1 cellular context compared by ENCODE assay signal in the genomic region with DNA sequence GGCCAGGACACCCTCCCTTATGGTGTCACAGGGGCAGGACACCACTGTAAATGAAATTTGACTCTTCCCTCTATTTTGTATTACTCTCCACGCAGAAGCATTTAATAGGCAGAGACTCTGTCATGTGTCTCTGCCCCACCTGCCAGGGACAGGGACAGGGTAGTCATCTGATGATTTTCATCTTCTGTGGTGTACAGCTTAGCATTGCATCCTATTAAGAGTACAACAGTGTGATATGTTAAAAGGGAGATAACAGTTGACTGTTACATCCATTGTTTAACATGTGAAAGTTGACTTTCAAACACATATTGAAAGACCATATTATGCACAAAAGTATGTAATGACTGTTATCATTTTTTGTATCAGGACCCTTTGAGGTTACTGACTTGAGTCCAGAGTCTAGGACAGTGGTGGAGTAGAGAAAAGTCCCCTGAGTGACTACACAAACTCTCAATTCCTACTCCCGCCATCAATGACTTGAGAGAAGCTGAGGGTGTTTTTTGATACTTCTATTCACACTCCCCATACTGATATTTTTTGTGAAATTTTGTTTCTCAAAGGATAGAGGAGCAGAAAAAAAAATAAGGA.
TF ChIP-seq lines count a peak whose summit lies in the region.

No MANE protein-coding gene starts in this region.

TF ChIP-seq in K562, 482 proteins besides CTCF, POLR2A, EP300 and RAD21 (continued from another document):
- TF ChIP-seq, protein P1, sequence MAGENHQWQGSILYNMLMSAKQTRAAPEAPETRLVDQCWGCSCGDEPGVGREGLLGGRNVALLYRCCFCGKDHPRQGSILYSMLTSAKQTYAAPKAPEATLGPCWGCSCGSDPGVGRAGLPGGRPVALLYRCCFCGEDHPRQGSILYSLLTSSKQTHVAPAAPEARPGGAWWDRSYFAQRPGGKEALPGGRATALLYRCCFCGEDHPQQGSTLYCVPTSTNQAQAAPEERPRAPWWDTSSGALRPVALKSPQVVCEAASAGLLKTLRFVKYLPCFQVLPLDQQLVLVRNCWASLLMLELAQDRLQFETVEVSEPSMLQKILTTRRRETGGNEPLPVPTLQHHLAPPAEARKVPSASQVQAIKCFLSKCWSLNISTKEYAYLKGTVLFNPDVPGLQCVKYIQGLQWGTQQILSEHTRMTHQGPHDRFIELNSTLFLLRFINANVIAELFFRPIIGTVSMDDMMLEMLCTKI (IDR thresholded peaks at IDR 0.05; ENCODE audit: partially characterized antibody) = no peak
- no peak for TF ChIP-seq ZFPM2 (CRISPR knock-in tag; IDR thresholded peaks at IDR 0.05)
- no peak for TF ChIP-seq MAFK (IDR thresholded peaks at IDR 0.05; ENCODE audit: low read length)
- no peak for TF ChIP-seq ZBTB8A (IDR thresholded peaks at IDR 0.05; ENCODE audit: partially characterized antibody)
- TF ChIP-seq TSC22D4 (tag; IDR thresholded peaks at IDR 0.05) = no peak
- no peak for TF ChIP-seq BRD4 (IDR thresholded peaks at IDR 0.05)
- no peak for TF ChIP-seq ZNF140 (CRISPR knock-in tag; IDR thresholded peaks at IDR 0.05)
- TF ChIP-seq KLF1 (tag; IDR thresholded peaks at IDR 0.05) = no peak
- TF ChIP-seq HDAC2 (IDR thresholded peaks at IDR 0.05) = no peak
- TF ChIP-seq RBM25 (IDR thresholded peaks at IDR 0.05; ENCODE audit: low read depth, low read length, severe bottlenecking) = no peak
